9 cellular contexts compared by ENCODE assay signal in the genomic region with DNA sequence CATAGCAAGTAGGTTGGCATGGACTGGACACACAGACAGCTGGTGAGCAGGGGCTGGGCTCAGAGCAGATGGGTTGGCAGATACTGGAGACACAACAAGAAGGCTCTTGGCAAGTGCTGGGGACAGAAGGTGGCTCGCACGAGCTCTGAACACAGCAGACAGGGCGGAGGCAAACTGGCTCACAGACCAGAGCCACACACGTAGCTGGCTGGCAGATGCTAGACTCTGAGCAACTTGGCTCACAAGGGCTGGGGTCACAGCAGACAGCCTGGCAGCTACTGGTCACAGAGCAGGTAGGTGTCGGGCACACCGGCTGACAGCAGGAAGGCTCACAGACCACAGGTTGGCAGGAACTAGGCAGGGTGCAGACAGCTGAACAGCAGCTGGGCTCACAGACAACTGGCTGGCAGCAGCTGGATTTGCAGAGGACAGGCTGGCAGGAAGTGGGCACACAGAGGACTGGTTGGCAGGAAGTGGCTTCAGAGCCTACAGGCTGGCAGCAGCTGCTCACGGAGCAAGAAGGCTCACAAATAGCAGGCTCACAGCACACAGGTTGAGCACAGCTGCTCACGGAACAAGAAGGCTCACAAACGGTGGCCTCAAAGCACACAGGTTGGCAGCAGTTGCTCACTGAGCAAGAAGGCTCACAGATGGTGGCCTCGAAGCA. TPM values are rescaled to one million over a fixed set of nuclear protein-coding genes. Genes with fewer than 3 reads are reported as not detected.
DNase-seq lines count a peak whose midpoint lies in the region; ATAC-seq and TF ChIP-seq lines count a peak whose summit lies in the region.
"Had no signal": no experiment of that assay in that cellular context is flagged by ENCODE, and none has a peak within 500 bp of the region (broad histone marks: within the 10 kb centered on the region; RNA-seq: fewer than 3 reads in every experiment).

No MANE protein-coding gene starts in this region.

- TF ChIP-seq CTCF in prostate gland (IDR thresholded peaks at IDR 0.05) (no peak), GM13976 (IDR thresholded peaks at IDR 0.05; ENCODE audit: borderline replicate concordance, control extremely low read depth, extremely low read depth, insufficient read depth, missing control alignments) (no peak)

- peaks cover 27% of the 10 kb centered on the region for H3K4me1 Mint-ChIP-seq in T-helper 2 cell treated with Interferon-gamma antibody and Interleukin-4, amounts not matched to agents 5 μg/mL and 100 μg/mL, for 36 hours (ENCODE audit: low read depth)

- H3K27ac Mint-ChIP-seq in T-helper 2 cell treated with Interferon-gamma antibody and Interleukin-4, amounts not matched to agents 5 μg/mL and 100 μg/mL, for 36 hours = peak overlapping the region; percentile 42

- in situ Hi-C loops in GM13976 (cut with MboI; ENCODE audit: low sequenced_read_pairs, unreplicated experiment) = loop anchor here (25.0 kb wide), 1 partner anchor 396 kb away; no protein-coding TSS in a partner anchor

- peak overlapping the region; percentile 55 for H3K4me3 Mint-ChIP-seq in T-helper 2 cell treated with Interferon-gamma antibody and Interleukin-4, amounts not matched to agents 5 μg/mL and 100 μg/mL, for 36 hours

- intact Hi-C loops in prostate gland (cut with DNase I) = no loop called here

- 26% methylated on average over 8 of the region's 10 CpGs for WGBS in prostate gland

- H3K36me3 ChIP-seq in prostate gland = no peaks in the 10 kb centered on the region

- DNase-seq in NCI-H748 (lab: John Stamatoyannopoulos, UW; ENCODE audit: unreplicated experiment) (peak; percentile 11), NCI-H748 treated with DMSO at 0.1 percent for 48 hours (lab: John Stamatoyannopoulos, UW) (no peak), cerebellar nuclear complex (lab: John Stamatoyannopoulos, UW) (peak; percentile 35 to 78), prostate gland (ENCODE audit: low spot score) (peak; percentile 44), GM03348 (ENCODE audit: low spot score) (no peak), GM13976 (ENCODE audit: low spot score) (no peak)
- DNase-seq in T-helper 2 cell treated with Interferon-gamma antibody and Interleukin-4, amounts not matched to agents 5 μg/mL and 100 μg/mL, for 36 hours (ENCODE audit: low spot score) = no peak

- H3K27me3 ChIP-seq in prostate gland (replicated peaks; ENCODE audit: insufficient read depth) = no peaks in the 10 kb centered on the region

- no peak for TF ChIP-seq POLR2A in prostate gland (IDR thresholded peaks at IDR 0.05)

- H3K27me3 Mint-ChIP-seq in T-helper 2 cell treated with Interferon-gamma antibody and Interleukin-4, amounts not matched to agents 5 μg/mL and 100 μg/mL, for 36 hours (ENCODE audit: low read depth) = peaks cover 4% of the 10 kb centered on the region

- H3K4me1 ChIP-seq in prostate gland (replicated peaks) = no peaks in the 10 kb centered on the region

- H3K9me3 Mint-ChIP-seq in T-helper 2 cell treated with Interferon-gamma antibody and Interleukin-4, amounts not matched to agents 5 μg/mL and 100 μg/mL, for 36 hours = no peaks in the 10 kb centered on the region

- no peak overlapping the region for H3K27ac ChIP-seq in prostate gland
- H3K27ac ChIP-seq: SK-N-MC had no signal

- no peaks in the 10 kb centered on the region for H3K9me3 ChIP-seq in prostate gland

- no peaks in the 10 kb centered on the region for H3K36me3 Mint-ChIP-seq in T-helper 2 cell treated with Interferon-gamma antibody and Interleukin-4, amounts not matched to agents 5 μg/mL and 100 μg/mL, for 36 hours (ENCODE audit: low read depth)

- H3K4me3 ChIP-seq in prostate gland = no peak overlapping the region
- H3K4me3 ChIP-seq: SK-N-MC had no signal

- no peak for ATAC-seq in HG02938 (IDR thresholded peaks at IDR 0.05; ENCODE audit: unreplicated experiment)

RNA-seq across cellular contexts. Expression of gene KRTAP16-1, which starts 0.7 kb away (rescaled TPM):
- not detected for total RNA-seq in prostate gland

RNA-seq across cellular contexts. Expression of gene KRTAP29-1, which starts 5.7 kb away (rescaled TPM):
- total RNA-seq in prostate gland = not detected

RNA-seq across cellular contexts. Expression of gene KRTAP17-1, which starts 7.1 kb away (rescaled TPM):
- not detected for total RNA-seq in prostate gland

RNA-seq across cellular contexts. Expression of gene KRTAP9-7, which starts 32.9 kb away (rescaled TPM):
- total RNA-seq in prostate gland = not detected

RNA-seq across cellular contexts. Expression of gene KRT33A, which starts 42.2 kb away (rescaled TPM):
- not detected for total RNA-seq in prostate gland

Comparison
In these comparisons a context has a peak if more than half of its experiments do, and no peak if none do; other contexts are left out.
1. DNase-seq: peak in NCI-H748 (single experiment), cerebellar nuclear complex (2 of 2) and prostate gland (single experiment); none in NCI-H748 treated with DMSO at 0.1 percent for 48 hours (single experiment), T-helper 2 cell treated with Interferon-gamma antibody and Interleukin-4, amounts not matched to agents 5 μg/mL and 100 μg/mL, for 36 hours (single experiment), GM03348 (single experiment) and GM13976 (single experiment).